In genomic region chr1:100151679-100152078, GRCh38 we compare ENCODE assay signal across 28 cellular contexts. TPM values are rescaled to one million over a fixed set of nuclear protein-coding genes. Genes with fewer than 3 reads are reported as not detected.
"Had no signal": no experiment of that assay in that cellular context is flagged by ENCODE, and none has a peak within 500 bp of the region (broad histone marks: within the 10 kb centered on the region; RNA-seq: fewer than 3 reads in every experiment).

No MANE protein-coding gene starts in this region.

- H3K4me3 Mint-ChIP-seq: activated CD4-positive, alpha-beta memory T cell treated with anti-CD3 and anti-CD28 coated beads, Interleukin-2, amount 10 ng/mL, durations not matched to agents 7 days and 5 days; activated CD4-positive, alpha-beta T cell treated with anti-CD3 and anti-CD28 coated beads, Interleukin-2, amount 10 ng/mL, durations not matched to agents 24 days and 14 days; activated CD8-positive, alpha-beta memory T cell treated with anti-CD3 and anti-CD28 coated beads, Interleukin-2, amount 10 ng/mL, durations not matched to agents 7 days and 5 days; activated naive CD8-positive, alpha-beta T cell; endodermal cell; nephron; stimulated activated naive CD8-positive, alpha-beta T cell treated with anti-CD3 and anti-CD28 coated beads, Interleukin-15, Interleukin-2, amounts not matched to agents 100 ng/mL and 50 ng/mL, for 24 hours had no signal

- H3K9me3 Mint-ChIP-seq: activated CD4-positive, alpha-beta memory T cell treated with anti-CD3 and anti-CD28 coated beads, Interleukin-2, amount 10 ng/mL, durations not matched to agents 7 days and 5 days; activated CD4-positive, alpha-beta T cell treated with anti-CD3 and anti-CD28 coated beads, Interleukin-2, amount 10 ng/mL, durations not matched to agents 24 days and 14 days; endodermal cell; nephron; stimulated activated naive CD8-positive, alpha-beta T cell treated with anti-CD3 and anti-CD28 coated beads, Interleukin-15, Interleukin-2, amounts not matched to agents 100 ng/mL and 50 ng/mL, for 24 hours had no signal

- H3K4me1 Mint-ChIP-seq: nephron had no signal

- ATAC-seq: activated CD4-positive, CD25-positive, alpha-beta regulatory T cell treated with anti-CD3 and anti-CD28 coated beads, Interleukin-2, amount 50 U/mL, for 24 hours; activated CD8-positive, alpha-beta memory T cell treated with anti-CD3 and anti-CD28 coated beads, Interleukin-2, amount 10 ng/mL, durations not matched to agents 7 days and 5 days; gastrocnemius medialis; left ventricle myocardium superior; psoas muscle had no signal

- H3K4me1 ChIP-seq: ascending aorta, esophagus squamous epithelium, gastrocnemius medialis, psoas muscle, right atrium auricular region, tibial artery had no signal

- H3K27me3 ChIP-seq: adrenal gland, ascending aorta, brain microvascular endothelial cell, esophagus squamous epithelium, gastrocnemius medialis, neutrophil, ovary, right atrium auricular region, tibial artery had no signal

- H3K9me3 ChIP-seq: adrenal gland, ascending aorta, esophagus squamous epithelium, gastrocnemius medialis, neutrophil, ovary, psoas muscle, right atrium auricular region, tibial artery had no signal

- H3K4me3 ChIP-seq: adrenal gland, ascending aorta, esophagus squamous epithelium, gastrocnemius medialis, ovary, psoas muscle, right atrium auricular region, tibial artery had no signal

- H3K27ac ChIP-seq: adrenal gland, ascending aorta, brain microvascular endothelial cell, esophagus squamous epithelium, gastrocnemius medialis, neutrophil, ovary, psoas muscle, right atrium auricular region, tibial artery, VCaP had no signal

- H3K36me3 ChIP-seq: ovary had no signal

- H3K27me3 Mint-ChIP-seq: activated CD4-positive, alpha-beta memory T cell treated with anti-CD3 and anti-CD28 coated beads, Interleukin-2, amount 10 ng/mL, durations not matched to agents 7 days and 5 days; activated CD4-positive, alpha-beta T cell treated with anti-CD3 and anti-CD28 coated beads, Interleukin-2, amount 10 ng/mL, durations not matched to agents 24 days and 14 days; activated CD8-positive, alpha-beta memory T cell treated with anti-CD3 and anti-CD28 coated beads, Interleukin-2, amount 10 ng/mL, durations not matched to agents 7 days and 5 days; activated naive CD8-positive, alpha-beta T cell; stimulated activated naive CD8-positive, alpha-beta T cell treated with anti-CD3 and anti-CD28 coated beads, Interleukin-15, Interleukin-2, amounts not matched to agents 100 ng/mL and 50 ng/mL, for 24 hours had no signal

- H3K27ac Mint-ChIP-seq: activated CD4-positive, alpha-beta memory T cell treated with anti-CD3 and anti-CD28 coated beads, Interleukin-2, amount 10 ng/mL, durations not matched to agents 7 days and 5 days; activated CD4-positive, alpha-beta T cell treated with anti-CD3 and anti-CD28 coated beads, Interleukin-2, amount 10 ng/mL, durations not matched to agents 24 days and 14 days; activated CD8-positive, alpha-beta memory T cell treated with anti-CD3 and anti-CD28 coated beads, Interleukin-2, amount 10 ng/mL, durations not matched to agents 7 days and 5 days; endodermal cell; nephron had no signal

- DNase-seq: activated CD4-positive, alpha-beta memory T cell treated with anti-CD3 and anti-CD28 coated beads, Interleukin-2, amount 10 ng/mL, durations not matched to agents 7 days and 5 days; activated CD4-positive, alpha-beta T cell treated with anti-CD3 and anti-CD28 coated beads, Interleukin-2, amount 10 ng/mL, durations not matched to agents 24 days and 14 days; activated CD8-positive, alpha-beta memory T cell treated with anti-CD3 and anti-CD28 coated beads, Interleukin-2, amount 10 ng/mL, durations not matched to agents 7 days and 5 days; activated naive CD4-positive, alpha-beta T cell; activated T-cell treated with anti-CD3 and anti-CD28 coated beads for 4 hours; adrenal gland; brain microvascular endothelial cell; caudate nucleus; endodermal cell; esophagus squamous epithelium; gastrocnemius medialis; hippocampal formation; left ventricle myocardium superior; mammary epithelial cell; midbrain; ovary; psoas muscle; stimulated activated CD4-positive, alpha-beta T cell treated with anti-CD3 and anti-CD28 coated beads, Interleukin-12 subunit alpha, Interleukin-12 subunit beta, amount 100 ng/mL, for 4 hours; stimulated activated CD4-positive, alpha-beta T cell treated with anti-CD3 and anti-CD28 coated beads, Interleukin-4, amount 100 ng/mL, for 4 hours; tibial artery had no signal

RNA-seq across cellular contexts. Expression of gene LRRC39, which starts 26.4 kb away (rescaled TPM):
- total RNA-seq: ascending aorta had no signal
